In genomic region chr17:27398691-27399090, GRCh38 we compare ENCODE assay signal across 27 cellular contexts.
"Had no signal": no experiment of that assay in that cellular context is flagged by ENCODE, and none has a peak within 500 bp of the region (broad histone marks: within the 10 kb centered on the region; RNA-seq: fewer than 3 reads in every experiment).

No MANE protein-coding gene starts in this region.

- H3K4me1 ChIP-seq: colonic mucosa, esophagus muscularis mucosa, foreskin keratinocyte, gastrocnemius medialis had no signal

- H3K4me3 ChIP-seq: colonic mucosa, dorsolateral prefrontal cortex, esophagus muscularis mucosa, gastrocnemius medialis, heart right ventricle had no signal

- ATAC-seq: activated CD4-positive, alpha-beta T cell treated with anti-CD3 and anti-CD28 coated beads for 36 hours; activated CD8-positive, alpha-beta memory T cell treated with anti-CD3 and anti-CD28 coated beads, Interleukin-2, amount 10 ng/mL, durations not matched to agents 7 days and 5 days; activated CD8-positive, alpha-beta T cell treated with anti-CD3 and anti-CD28 coated beads, Interleukin-2, amount 10 ng/mL, durations not matched to agents 7 days and 5 days; foreskin keratinocyte; gastrocnemius medialis; heart right ventricle had no signal

- H3K27ac ChIP-seq: brain microvascular endothelial cell, colonic mucosa, dorsolateral prefrontal cortex, esophagus muscularis mucosa, foreskin keratinocyte, gastrocnemius medialis, heart right ventricle had no signal

- H3K9me3 ChIP-seq: colonic mucosa, esophagus muscularis mucosa, gastrocnemius medialis had no signal

- H3K27me3 ChIP-seq: brain microvascular endothelial cell, colonic mucosa, dorsolateral prefrontal cortex, esophagus muscularis mucosa, foreskin keratinocyte, gastrocnemius medialis, heart right ventricle had no signal

- DNase-seq: activated CD4-positive, alpha-beta memory T cell treated with anti-CD3 and anti-CD28 coated beads for 36 hours; activated CD4-positive, alpha-beta T cell treated with anti-CD3 and anti-CD28 coated beads for 36 hours; activated CD4-positive, alpha-beta T cell treated with anti-CD3 and anti-CD28 coated beads, Interleukin-2, amount 10 ng/mL, durations not matched to agents 24 days and 14 days; activated CD4-positive, CD25-positive, alpha-beta regulatory T cell; activated CD4-positive, CD25-positive, alpha-beta regulatory T cell treated with anti-CD3 and anti-CD28 coated beads, Interleukin-2, amount 50 U/mL, for 72 hours; activated CD8-positive, alpha-beta memory T cell treated with anti-CD3 and anti-CD28 coated beads, Interleukin-2, amount 10 ng/mL, durations not matched to agents 7 days and 5 days; activated CD8-positive, alpha-beta memory T cell treated with anti-CD3 and anti-CD28 coated beads, Interleukin-2, amount 50 U/mL, for 4 hours; activated CD8-positive, alpha-beta T cell treated with anti-CD3 and anti-CD28 coated beads, Interleukin-2, amount 10 ng/mL, durations not matched to agents 7 days and 5 days; activated gamma-delta T cell treated with Interleukin-2 at 50 U/mL for 16 hours; activated naive CD4-positive, alpha-beta T cell treated with anti-CD3 and anti-CD28 coated beads, Interleukin-2, amount 50 U/mL, for 16 hours; activated naive CD4-positive, alpha-beta T cell treated with Interleukin-2 at 50 U/mL for 16 hours; activated T-cell treated with anti-CD3 and anti-CD28 coated beads, Interleukin-2, amount 50 U/mL, for 1 hour; activated T-cell treated with anti-CD3 and anti-CD28 coated beads, Interleukin-2, amount 50 U/mL, for 48 hours; amniotic stem cell; anterior cingulate cortex; brain microvascular endothelial cell; caudate nucleus; colonic mucosa; effector memory CD4-positive, alpha-beta T cell; foreskin keratinocyte; gastrocnemius medialis; glutamatergic neuron; heart right ventricle; T-helper 2 cell had no signal

- FAIRE-seq: astrocyte had no signal

- H3K36me3 ChIP-seq: brain microvascular endothelial cell, colonic mucosa, esophagus muscularis mucosa, gastrocnemius medialis, heart right ventricle had no signal
